8 cellular contexts compared by ENCODE assay signal in the genomic region with DNA sequence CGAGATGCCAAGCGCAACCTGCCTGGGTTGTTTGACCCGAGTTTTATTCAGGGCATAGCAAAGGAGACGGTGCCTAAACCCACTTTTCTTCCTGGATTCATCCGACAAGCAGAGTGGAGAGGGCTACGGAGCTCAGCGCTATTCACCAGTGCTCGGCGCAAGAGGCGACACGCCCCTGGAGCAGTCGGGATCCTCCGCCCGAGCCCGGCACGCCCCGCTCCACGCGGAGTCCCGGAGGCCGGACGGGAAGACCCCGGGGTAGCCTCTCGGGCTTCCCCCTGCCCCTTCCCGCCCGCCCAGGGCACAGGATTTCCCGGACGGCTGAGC. TPM values are rescaled to one million over a fixed set of nuclear protein-coding genes. Genes with fewer than 3 reads are reported as not detected.
DNase-seq lines count a peak whose midpoint lies in the region; ATAC-seq and TF ChIP-seq lines count a peak whose summit lies in the region.

No MANE protein-coding gene starts in this region.

- H4K91ac ChIP-seq in IMR-90 (ENCODE audit: insufficient read depth, low read depth, low read length) = no peak overlapping the region

- H3K4me3 Mint-ChIP-seq in WTC11 = peak overlapping the region; percentile 93

- H3K36me3 Mint-ChIP-seq in WTC11 = peaks cover 11% of the 10 kb centered on the region

- no peak overlapping the region for H3K27ac Mint-ChIP-seq in WTC11

- dilution Hi-C loops in IMR-90 (cut with HindIII; ENCODE audit: low sequenced_read_pairs, unreplicated experiment) = no loop called here

- H3K4me1 ChIP-seq in IMR-90 (ENCODE audit: control insufficient read depth, insufficient read depth, low read length) (peaks cover 3% of the 10 kb centered on the region), endocrine pancreas (ENCODE audit: control insufficient read depth, insufficient read depth, low read length) (no peaks in the 10 kb centered on the region), stomach (peaks cover 32 to 60% (median 45%) of the 10 kb centered on the region in 4 donors)

- TF ChIP-seq EP300 in stomach (IDR thresholded peaks at IDR 0.05) = no peak

- BruUV-seq in IMR-90 (replicated peaks; lab: Mats Ljungman, UMichigan) = no TSS peak

- no peaks in the 10 kb centered on the region for H4K20me1 ChIP-seq in IMR-90 (ENCODE audit: insufficient read depth, low read length)

- TF ChIP-seq POLR2A in IMR-90 (IDR thresholded peaks at IDR 0.05; ENCODE audit: low read depth, low read length) = no peak
- no peak for TF ChIP-seq POLR2A in stomach (IDR thresholded peaks at IDR 0.05)

- H3K27ac ChIP-seq in IMR-90 (ENCODE audit: insufficient read depth, low read length) = peak overlapping the region; percentile 45; the same call in 1 of the 2 replicates
- peak overlapping the region; percentile 91 to 99 (median 98) for H3K27ac ChIP-seq in stomach

- CTCF ChIA-PET in IMR-90 (lab: Yijun Ruan, JAX) = interaction anchor here (0.5 kb wide), 1 partner anchor 368 kb away, joined by 7 read pairs; no protein-coding TSS in a partner anchor
- CTCF ChIA-PET in WTC11 (lab: Charles Lee) = interaction anchor here (0.6 to 5.0 kb wide), 11 partner anchors 9 to 1123 kb away, joined by 3 to 31 read pairs (median 5); no protein-coding TSS in a partner anchor

- H3K23ac ChIP-seq in IMR-90 (ENCODE audit: low read depth, low read length) = peak overlapping the region; percentile 67

- H4K8ac ChIP-seq in IMR-90 (ENCODE audit: low read depth in 2 of 2, low read length in 2 of 2) = peak overlapping the region in 1 of 2 experiments; percentile 26; a peak in 2 of 4 replicates

- peak overlapping the region; percentile 91 for H3K4me2 ChIP-seq in IMR-90 (ENCODE audit: low read depth, low read length)

- no peak overlapping the region for H2BK15ac ChIP-seq in IMR-90 (ENCODE audit: low read depth, low read length)

- H3K36me3 ChIP-seq in IMR-90 (ENCODE audit: control insufficient read depth, insufficient read depth, low read length) (no peaks in the 10 kb centered on the region), endocrine pancreas (ENCODE audit: control insufficient read depth, insufficient read depth, low read length) (no peaks in the 10 kb centered on the region), stomach (no peaks in the 10 kb centered on the region)

- H3K18ac ChIP-seq in IMR-90 (ENCODE audit: low read depth, low read length) = peak overlapping the region; percentile 14; the same call in 1 of the 2 replicates

- ATAC-seq in GM21619 (IDR thresholded peaks at IDR 0.05; ENCODE audit: unreplicated experiment) (peak; percentile 35), IMR-90 (ENCODE audit: low read depth) (peak; percentile 78), WTC11 (peak; percentile 10)

- intact Hi-C loops in IMR-90 (cut with micrococcal nuclease) (loop anchor here (5.0 kb wide), 1 partner anchor 163 kb away; no protein-coding TSS in a partner anchor), stomach (cut with DNase I; ENCODE audit: low total_unique reads) (loop anchor here (10.0 kb wide), 1 partner anchor 71 kb away; no protein-coding TSS in a partner anchor)

- peaks cover 13 to 36% of the 10 kb centered on the region in 2 experiments; a peak in 3 of 4 replicates for H3K79me1 ChIP-seq in IMR-90 (ENCODE audit: low read depth in 1 of 2, low read length in 2 of 2)

- peak overlapping the region; percentile 26; the same call in 1 of the 2 replicates for H3K4ac ChIP-seq in IMR-90 (ENCODE audit: low read depth, low read length)

- no peak overlapping the region for H2BK20ac ChIP-seq in IMR-90 (ENCODE audit: low read depth, low read length)

- H3K9me3 Mint-ChIP-seq in WTC11 = 0 out of 2 replicates have a peak, but pooled peaks cover 3% of the 10 kb centered on the region

- H3K27me3 ChIP-seq in IMR-90 (ENCODE audit: control insufficient read depth, insufficient read depth, low read length) (no peaks in the 10 kb centered on the region), endocrine pancreas (ENCODE audit: control insufficient read depth, insufficient read depth, low read length) (no peaks in the 10 kb centered on the region), stomach (no peaks in the 10 kb centered on the region)

- TF ChIP-seq CTCF in IMR-90 (conservative IDR thresholded peaks at IDR 0.05; ENCODE audit: low read depth, low read length) = no peak
- no peak for TF ChIP-seq CTCF in WTC11 (IDR thresholded peaks at IDR 0.05)
- no peak for TF ChIP-seq CTCF in stomach (IDR thresholded peaks at IDR 0.05)

- no peaks in the 10 kb centered on the region; the same call in 1 of the 2 replicates for H3K9me1 ChIP-seq in IMR-90 (ENCODE audit: insufficient read depth, low read length)

- peak overlapping the region; percentile 38; the same call in 1 of the 2 replicates for H3K14ac ChIP-seq in IMR-90 (replicated peaks; ENCODE audit: low read depth, low read length)

- POLR2A ChIA-PET in IMR-90 (lab: Charles Lee; ENCODE audit: unreplicated experiment) = interaction anchor here (0.6 to 0.8 kb wide), 2 partner anchors 98 to 709 kb away, joined by 3 to 9 read pairs; no protein-coding TSS in a partner anchor
- POLR2A ChIA-PET in WTC11 (lab: Charles Lee) = interaction anchor here (0.6 to 3.0 kb wide), 11 partner anchors 8 to 158 kb away, joined by 3 to 37 read pairs (median 8); no protein-coding TSS in a partner anchor

- H2BK120ac ChIP-seq in IMR-90 (ENCODE audit: low read depth, low read length) = 0 out of 2 replicates have a peak overlapping the region, but pooled peaks have one; percentile 7

- in situ Hi-C loops in IMR-90 (cut with MboI; ENCODE audit: low sequenced_read_pairs) = no loop called here

- H3K4me3 ChIP-seq in IMR-90 (ENCODE audit: insufficient read depth, low read depth, low read length) = peak overlapping the region; percentile 73
- peak overlapping the region; percentile 84 for H3K4me3 ChIP-seq in endocrine pancreas (ENCODE audit: control insufficient read depth, insufficient read depth, low read length)
- peak overlapping the region; percentile 71 to 91 (median 86) for H3K4me3 ChIP-seq in stomach

- TF ChIP-seq RAD21 in IMR-90 (IDR thresholded peaks at IDR 0.05; ENCODE audit: low read length) = no peak

- H2AK9ac ChIP-seq in IMR-90 (replicated peaks; ENCODE audit: low read depth, low read length, poor library complexity) = peak overlapping the region; percentile 29

- H2BK5ac ChIP-seq in IMR-90 (ENCODE audit: low read depth, low read length, poor library complexity, severe bottlenecking) = no peak overlapping the region

- H4K5ac ChIP-seq in IMR-90 (ENCODE audit: low read depth, low read length) = no peak overlapping the region

- H2AK5ac ChIP-seq in IMR-90 (ENCODE audit: low read depth, low read length) = no peak overlapping the region

- H3K56ac ChIP-seq in IMR-90 (ENCODE audit: extremely low read depth, insufficient read depth, low read length) = no peak overlapping the region

- 0% methylated on average over 3 of the region's 28 CpGs; no CpG with 5 or more reads in 1 of the 2 experiments for WGBS in IMR-90 (ENCODE audit: extremely low coverage in 2 of 2, insufficient read length in 1 of 2), 2 experiments
- 0 to 2% (median 1%) methylated on average over 10 to 28 of the region's 28 CpGs for WGBS in stomach, 5 donors

- peak overlapping the region; percentile 80 for H3K9ac ChIP-seq in IMR-90 (ENCODE audit: low read depth, low read length)
- H3K9ac ChIP-seq in endocrine pancreas (ENCODE audit: control insufficient read depth, insufficient read depth, low read length) = peak overlapping the region; percentile 71

- H3K4me1 Mint-ChIP-seq in WTC11 = peaks cover 64% of the 10 kb centered on the region

- H3K9me3 ChIP-seq in IMR-90 (ENCODE audit: control insufficient read depth, insufficient read depth, low read length) = no peaks in the 10 kb centered on the region
- H3K9me3 ChIP-seq in endocrine pancreas (ENCODE audit: control insufficient read depth, low read length) = no peaks in the 10 kb centered on the region
- no peaks in the 10 kb centered on the region for H3K9me3 ChIP-seq in stomach

- peaks cover 3% of the 10 kb centered on the region; the same call in 1 of the 2 replicates for H3K27me3 Mint-ChIP-seq in WTC11 (ENCODE audit: low read depth)

- H2AFZ ChIP-seq in IMR-90 (replicated peaks; ENCODE audit: low read length, poor library complexity) = peak overlapping the region; percentile 94

- peak; percentile 71 for DNase-seq in ELR (ENCODE audit: low read depth)
- peak; percentile 50 for DNase-seq in IMR-90
- DNase-seq in WTC11 (ENCODE audit: low spot score) = peak; percentile 54
- DNase-seq in mesenteric fat pad (ENCODE audit: low spot score) = peak; percentile 93
- DNase-seq in stomach = peak; percentile 73
- DNase-seq in DMS153 (lab: John Stamatoyannopoulos, UW) = no peak

TF ChIP-seq in IMR-90, 13 proteins besides CTCF, POLR2A, EP300 and RAD21:
- TF ChIP-seq SMC3 (IDR thresholded peaks at IDR 0.05; ENCODE audit: low read depth, low read length) (no peak), CHD1 (IDR thresholded peaks at IDR 0.05; ENCODE audit: low read depth, low read length) (no peak), MXI1 (IDR thresholded peaks at IDR 0.05; ENCODE audit: borderline replicate concordance, low read depth, low read length) (peak; percentile 78; the same call in 1 of the 2 replicates)

TF ChIP-seq in WTC11, 78 proteins besides CTCF, POLR2A, EP300 and RAD21:
- TF ChIP-seq TCF7 (CRISPR knock-in tag; IDR thresholded peaks at IDR 0.05; ENCODE audit: low read depth) (0 out of 2 replicates have a peak, but pooled peaks have one; percentile 6), TEAD4 (CRISPR knock-in tag; IDR thresholded peaks at IDR 0.05) (0 out of 2 replicates have a peak, but pooled peaks have one; percentile 41), SMAD3 (CRISPR knock-in tag; IDR thresholded peaks at IDR 0.05; ENCODE audit: borderline replicate concordance) (0 out of 2 replicates have a peak, but pooled peaks have one; percentile 33), JAZF1 (CRISPR knock-in tag; IDR thresholded peaks at IDR 0.05) (no peak), GRHL2 (CRISPR knock-in tag; IDR thresholded peaks at IDR 0.05; ENCODE audit: insufficient replicate concordance, severe bottlenecking) (no peak)
- TF ChIP-seq, protein P1, sequence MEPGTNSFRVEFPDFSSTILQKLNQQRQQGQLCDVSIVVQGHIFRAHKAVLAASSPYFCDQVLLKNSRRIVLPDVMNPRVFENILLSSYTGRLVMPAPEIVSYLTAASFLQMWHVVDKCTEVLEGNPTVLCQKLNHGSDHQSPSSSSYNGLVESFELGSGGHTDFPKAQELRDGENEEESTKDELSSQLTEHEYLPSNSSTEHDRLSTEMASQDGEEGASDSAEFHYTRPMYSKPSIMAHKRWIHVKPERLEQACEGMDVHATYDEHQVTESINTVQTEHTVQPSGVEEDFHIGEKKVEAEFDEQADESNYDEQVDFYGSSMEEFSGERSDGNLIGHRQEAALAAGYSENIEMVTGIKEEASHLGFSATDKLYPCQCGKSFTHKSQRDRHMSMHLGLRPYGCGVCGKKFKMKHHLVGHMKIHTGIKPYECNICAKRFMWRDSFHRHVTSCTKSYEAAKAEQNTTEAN (CRISPR knock-in tag; IDR thresholded peaks at IDR 0.05) = peak; percentile 13; the same call in 1 of the 2 replicates

RNA-seq across cellular contexts. Expression of a gene that starts 0.5 kb away (rescaled TPM):
- total RNA-seq in IMR-90 (2012; rRNA removed) (7.2 and 8.1 TPM in 2 replicates), WTC11 (2021) (128 to 139 TPM (median 139 TPM) in 3 replicates), mesenteric fat pad (40.7 TPM), stomach (10 to 100 TPM; 16.9 to 71.4 (median 34.3) TPM)
- polyA plus RNA-seq in IMR-90 (2012; rRNA removed) (4.6 and 5.0 TPM in 2 replicates), stomach (1 to 10 TPM; 2.4 to 5.0 (median 3.3) TPM)
- polyA plus RNA-seq in IMR-90 (2012; cell fraction: cytosol; rRNA removed) = 2.0 and 2.5 TPM in 2 replicates
- 1.3 and 3.2 TPM in 2 replicates for polyA plus RNA-seq in IMR-90 (2012; cell fraction: nucleus; rRNA removed; ENCODE audit: low replicate concordance)

Comparison
In these comparisons a context has a peak if more than half of its experiments do, and no peak if none do; other contexts are left out.
1. ATAC-seq: peak in every context shown above with its lines; median percentile 78 in IMR-90; 35 in GM21619; 10 in WTC11.